In the genomic region with DNA sequence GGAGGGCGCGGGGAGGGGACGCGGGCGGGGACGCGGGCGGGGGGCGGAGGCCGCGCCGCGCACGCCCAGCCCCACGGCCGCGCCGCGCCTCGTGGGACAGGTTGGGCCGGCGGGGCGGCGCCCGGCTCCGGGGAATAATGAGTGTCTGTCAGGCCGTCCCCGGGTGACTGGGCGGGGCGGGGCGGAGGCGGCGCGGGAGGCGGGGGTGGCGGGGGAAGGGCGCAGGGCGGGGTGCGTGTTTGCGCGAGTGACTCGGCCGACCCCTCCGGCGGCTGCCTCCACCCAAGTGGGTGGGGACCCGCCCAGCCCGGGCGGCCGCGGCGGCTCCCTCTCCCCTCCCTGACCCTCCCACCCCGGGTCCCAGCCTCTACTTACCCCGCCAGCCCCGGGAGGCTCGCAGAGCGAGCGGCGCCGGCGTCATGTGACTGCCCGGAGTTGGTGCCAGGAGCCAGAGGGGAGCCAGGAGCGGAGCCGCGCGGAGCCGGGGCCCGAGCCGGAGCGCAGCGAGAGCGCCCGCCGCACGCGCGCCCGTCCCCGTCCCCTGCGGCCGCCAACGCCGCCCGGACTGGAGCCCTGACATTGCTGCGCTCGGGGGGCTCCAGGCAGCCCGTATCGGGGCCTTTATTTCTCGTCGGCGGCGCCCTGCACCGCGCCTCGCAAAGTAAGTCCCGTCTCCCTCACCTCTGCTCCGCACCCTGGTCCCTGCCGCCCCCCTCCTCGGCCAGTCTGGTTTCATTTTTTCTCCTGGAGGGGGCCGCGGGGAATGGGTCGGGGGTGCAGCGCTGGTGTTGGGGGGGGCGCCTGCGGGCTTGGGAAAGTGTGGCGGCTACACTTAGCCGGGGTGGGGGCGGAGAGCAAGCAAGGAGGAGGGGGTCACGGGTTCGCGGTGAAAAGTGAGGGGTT, we compare ENCODE assay signal across 8 cellular contexts. TPM values are rescaled to one million over a fixed set of nuclear protein-coding genes. Genes with fewer than 3 reads are reported as not detected.
DNase-seq lines count a peak whose midpoint lies in the region; ATAC-seq and TF ChIP-seq lines count a peak whose summit lies in the region.

A gene (plus strand): TSS at position 399 of the 903 bp plus-strand sequence. CDS start 16,427 bp downstream, outside the sequence.

- peak within 1 kb of the TSS; percentile 98 for H3K27ac ChIP-seq in RWPE1

- peaks cover 23% of the 10 kb centered on the region for H3K4me1 Mint-ChIP-seq in activated T-helper 2 cell treated with anti-CD3 and anti-CD28 coated beads, Interferon-gamma antibody, Interleukin-2, Interleukin-4, amounts not matched to agents 10 μg/mL and 5 μg/mL and 100 μg/mL, durations not matched to agents 14 hours and 24 hours and 36 hours (ENCODE audit: low read depth)
- H3K4me1 Mint-ChIP-seq in naive thymus-derived CD8-positive, alpha-beta T cell: peaks cover 30 to 74% (median 60%) of the 10 kb centered on the region in 4 donors
- H3K4me1 Mint-ChIP-seq in stimulated activated naive B cell treated with anti-CD40 and anti-IgM and Interleukin-4, amounts not matched to agents 10 μg/mL and 1 μg/mL and 100 μg/mL, for 72 hours: peaks cover 40 to 56% of the 10 kb centered on the region in 2 donors

- in situ Hi-C loops in KBM-7 (cut with MboI; ENCODE audit: low pct_unique_long_range_greater_than_20kb, low sequenced_read_pairs): loop anchor here (25.0 kb wide), 1 partner anchor 352 kb away; no protein-coding TSS in a partner anchor

- CTCF ChIA-PET in RWPE1 (lab: Yijun Ruan, JAX): no interaction called here

- H3K4me3 ChIP-seq in fibroblast of mammary gland (ENCODE audit: control insufficient read depth, low read depth, low read length): peak within 1 kb of the TSS; percentile 78

- no peaks in the 10 kb centered on the region for H3K36me3 Mint-ChIP-seq in activated T-helper 2 cell treated with anti-CD3 and anti-CD28 coated beads, Interferon-gamma antibody, Interleukin-2, Interleukin-4, amounts not matched to agents 10 μg/mL and 5 μg/mL and 100 μg/mL, durations not matched to agents 14 hours and 24 hours and 36 hours (ENCODE audit: low read depth)
- peaks cover 0 to 13% (median 3%) of the 10 kb centered on the region in 3 donors for H3K36me3 Mint-ChIP-seq in naive thymus-derived CD8-positive, alpha-beta T cell
- no peaks in the 10 kb centered on the region for H3K36me3 Mint-ChIP-seq in stimulated activated naive B cell treated with anti-CD40 and anti-IgM and Interleukin-4, amounts not matched to agents 10 μg/mL and 1 μg/mL and 100 μg/mL, for 72 hours

- H3K9me3 Mint-ChIP-seq in activated T-helper 2 cell treated with anti-CD3 and anti-CD28 coated beads, Interferon-gamma antibody, Interleukin-2, Interleukin-4, amounts not matched to agents 10 μg/mL and 5 μg/mL and 100 μg/mL, durations not matched to agents 14 hours and 24 hours and 36 hours: peaks cover 5% of the 10 kb centered on the region
- H3K9me3 Mint-ChIP-seq in naive thymus-derived CD8-positive, alpha-beta T cell: no peaks in the 10 kb centered on the region
- H3K9me3 Mint-ChIP-seq in stimulated activated naive B cell treated with anti-CD40 and anti-IgM and Interleukin-4, amounts not matched to agents 10 μg/mL and 1 μg/mL and 100 μg/mL, for 72 hours: peaks cover 0 to 4% of the 10 kb centered on the region in 2 donors

- no peak for TF ChIP-seq CTCF in RWPE1 (conservative IDR thresholded peaks at IDR 0.05; ENCODE audit: low read depth)
- TF ChIP-seq CTCF in fibroblast of mammary gland (conservative IDR thresholded peaks at IDR 0.05; ENCODE audit: control insufficient read depth, insufficient read depth, low read depth, low read length): no peak

- POLR2A ChIA-PET in RWPE1 (lab: Yijun Ruan, JAX; ENCODE audit: low non-redundant PET): no interaction called here
- POLR2A ChIA-PET in naive thymus-derived CD8-positive, alpha-beta T cell (lab: Charles Lee): interaction anchor here (0.9 to 11.1 kb wide), 17 partner anchors 7 to 344 kb away, joined by 3 to 181 read pairs (median 5); no protein-coding TSS in a partner anchor

- intact Hi-C loops in activated T-helper 2 cell treated with anti-CD3 and anti-CD28 coated beads, Interferon-gamma antibody, Interleukin-2, Interleukin-4, amounts not matched to agents 10 μg/mL and 5 μg/mL and 100 μg/mL, durations not matched to agents 14 hours and 24 hours and 36 hours (cut with micrococcal nuclease): loop anchor here (1.0 to 10.0 kb wide), 3 partner anchors 140 to 979 kb away; a partner anchor contains a TSS

- H3K27ac Mint-ChIP-seq in activated T-helper 2 cell treated with anti-CD3 and anti-CD28 coated beads, Interferon-gamma antibody, Interleukin-2, Interleukin-4, amounts not matched to agents 10 μg/mL and 5 μg/mL and 100 μg/mL, durations not matched to agents 14 hours and 24 hours and 36 hours: no peak within 1 kb of the TSS
- peak within 1 kb of the TSS; percentile 92 to 100 (median 98) for H3K27ac Mint-ChIP-seq in naive thymus-derived CD8-positive, alpha-beta T cell
- peak within 1 kb of the TSS; percentile 81 for H3K27ac Mint-ChIP-seq in stimulated activated naive B cell treated with anti-CD40 and anti-IgM and Interleukin-4, amounts not matched to agents 10 μg/mL and 1 μg/mL and 100 μg/mL, for 72 hours

- H3K27me3 Mint-ChIP-seq in activated T-helper 2 cell treated with anti-CD3 and anti-CD28 coated beads, Interferon-gamma antibody, Interleukin-2, Interleukin-4, amounts not matched to agents 10 μg/mL and 5 μg/mL and 100 μg/mL, durations not matched to agents 14 hours and 24 hours and 36 hours (ENCODE audit: low read depth): peaks cover 65% of the 10 kb centered on the region
- H3K27me3 Mint-ChIP-seq in naive thymus-derived CD8-positive, alpha-beta T cell: no peaks in the 10 kb centered on the region
- H3K27me3 Mint-ChIP-seq in stimulated activated naive B cell treated with anti-CD40 and anti-IgM and Interleukin-4, amounts not matched to agents 10 μg/mL and 1 μg/mL and 100 μg/mL, for 72 hours: no peaks in the 10 kb centered on the region

- H3K4me3 Mint-ChIP-seq in activated T-helper 2 cell treated with anti-CD3 and anti-CD28 coated beads, Interferon-gamma antibody, Interleukin-2, Interleukin-4, amounts not matched to agents 10 μg/mL and 5 μg/mL and 100 μg/mL, durations not matched to agents 14 hours and 24 hours and 36 hours (ENCODE audit: low read depth): peak within 1 kb of the TSS; percentile 75
- peak within 1 kb of the TSS; percentile 90 to 99 (median 97) for H3K4me3 Mint-ChIP-seq in naive thymus-derived CD8-positive, alpha-beta T cell
- peak within 1 kb of the TSS; percentile 83 to 88 for H3K4me3 Mint-ChIP-seq in stimulated activated naive B cell treated with anti-CD40 and anti-IgM and Interleukin-4, amounts not matched to agents 10 μg/mL and 1 μg/mL and 100 μg/mL, for 72 hours

- DNase-seq in DMS114 treated with DMSO at 0.1 percent for 48 hours (lab: John Stamatoyannopoulos, UW; ENCODE audit: unreplicated experiment) (peak; percentile 22), KBM-7 (peak; percentile 66), RWPE1 (ENCODE audit: low spot score) (peak; percentile 84), fibroblast of mammary gland (ENCODE audit: low read depth) (peak; percentile 84)
- peak; percentile 78 for DNase-seq in activated T-helper 2 cell treated with anti-CD3 and anti-CD28 coated beads, Interferon-gamma antibody, Interleukin-2, Interleukin-4, amounts not matched to agents 10 μg/mL and 5 μg/mL and 100 μg/mL, durations not matched to agents 14 hours and 24 hours and 36 hours (ENCODE audit: low spot score)
- DNase-seq in naive thymus-derived CD8-positive, alpha-beta T cell: peak; percentile 83 to 97 (median 92)
- DNase-seq in stimulated activated naive B cell treated with anti-CD40 and anti-IgM and Interleukin-4, amounts not matched to agents 10 μg/mL and 1 μg/mL and 100 μg/mL, for 72 hours: peak; percentile 71

- peak; percentile 67 for ATAC-seq in GM21717 (IDR thresholded peaks at IDR 0.05; ENCODE audit: unreplicated experiment)
- peak; percentile 70 for ATAC-seq in naive thymus-derived CD8-positive, alpha-beta T cell
- ATAC-seq in stimulated activated naive B cell treated with anti-CD40 and anti-IgM and Interleukin-4, amounts not matched to agents 10 μg/mL and 1 μg/mL and 100 μg/mL, for 72 hours (replicated peaks): peak; percentile 76 to 84

RNA-seq across cellular contexts. Expression of the gene that starts here (rescaled TPM):
- total RNA-seq in activated T-helper 2 cell treated with anti-CD3 and anti-CD28 coated beads, Interferon-gamma antibody, Interleukin-2, Interleukin-4, amounts not matched to agents 10 μg/mL and 5 μg/mL and 100 μg/mL, durations not matched to agents 14 hours and 24 hours and 36 hours: 0.62 and 0.71 TPM in 2 replicates
- total RNA-seq in naive thymus-derived CD8-positive, alpha-beta T cell: 100 to 1,000 TPM; 124 to 125 TPM
- 10 to 100 TPM; 46.2 to 56.6 (median 50.8) TPM for polyA plus RNA-seq in naive thymus-derived CD8-positive, alpha-beta T cell

Comparison
In these comparisons a context has a peak if more than half of its experiments do, and no peak if none do; other contexts are left out.
1. Peak in every context shown above with its lines: DNase-seq, ATAC-seq, H3K4me3 ChIP-seq and H3K27ac ChIP-seq.
2. RNA of the gene that starts here (total RNA-seq): 124 to 125 TPM in naive thymus-derived CD8-positive, alpha-beta T cell; 0.62 to 0.71 TPM in activated T-helper 2 cell treated with anti-CD3 and anti-CD28 coated beads, Interferon-gamma antibody, Interleukin-2, Interleukin-4, amounts not matched to agents 10 μg/mL and 5 μg/mL and 100 μg/mL, durations not matched to agents 14 hours and 24 hours and 36 hours; every median in the first group is over 10 times any median in the second.
3. Peak in DNase-seq in activated T-helper 2 cell treated with anti-CD3 and anti-CD28 coated beads, Interferon-gamma antibody, Interleukin-2, Interleukin-4, amounts not matched to agents 10 μg/mL and 5 μg/mL and 100 μg/mL, durations not matched to agents 14 hours and 24 hours and 36 hours; RNA of the gene not detected or under 1 TPM.
4. DNase-seq: peak in every context shown above with its lines; median percentile 92 in naive thymus-derived CD8-positive, alpha-beta T cell; 84 in RWPE1; 84 in fibroblast of mammary gland; 78 in activated T-helper 2 cell treated with anti-CD3 and anti-CD28 coated beads, Interferon-gamma antibody, Interleukin-2, Interleukin-4, amounts not matched to agents 10 μg/mL and 5 μg/mL and 100 μg/mL, durations not matched to agents 14 hours and 24 hours and 36 hours; 71 in stimulated activated naive B cell treated with anti-CD40 and anti-IgM and Interleukin-4, amounts not matched to agents 10 μg/mL and 1 μg/mL and 100 μg/mL, for 72 hours; 66 in KBM-7; 22 in DMS114 treated with DMSO at 0.1 percent for 48 hours.